ENCODE assay signal across 2 cellular contexts in the genomic region with DNA sequence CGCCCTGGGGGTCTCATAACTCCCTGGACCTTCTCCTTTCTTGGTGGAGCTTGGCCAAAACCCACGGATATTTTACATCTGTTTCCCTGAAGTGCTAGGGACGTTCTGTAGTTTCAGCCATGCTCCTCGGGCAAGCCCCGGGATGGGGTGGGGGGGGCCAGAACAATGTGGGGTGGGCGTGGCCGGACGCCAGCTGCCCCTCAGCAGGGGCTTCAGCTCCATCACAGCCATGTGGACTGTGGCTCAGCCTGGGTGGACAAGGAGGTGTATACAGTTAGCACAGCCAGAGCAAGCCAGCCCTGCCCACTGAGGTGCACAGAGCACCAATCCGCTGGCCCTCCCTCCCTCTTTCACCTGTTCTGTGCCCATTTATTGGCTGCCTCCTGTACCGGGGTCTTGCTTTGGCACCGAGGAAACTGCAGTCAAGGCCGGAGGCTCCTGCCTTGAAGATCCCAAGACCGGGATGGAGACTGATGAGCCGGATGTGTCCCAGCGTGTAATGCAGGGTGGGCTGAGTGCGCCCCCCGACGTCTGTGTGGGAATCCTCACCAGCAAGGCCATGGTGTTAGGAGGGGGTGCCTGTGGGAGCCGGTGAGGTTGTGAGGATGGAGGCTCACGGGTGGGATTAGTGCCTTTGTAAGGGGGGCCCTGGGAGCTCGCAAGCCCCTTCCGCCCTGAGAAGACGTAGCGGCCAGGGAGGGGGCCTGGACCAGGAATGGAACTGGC.
TF ChIP-seq lines count a peak whose summit lies in the region.

No MANE protein-coding gene starts in this region.

TF ChIP-seq in HCT116, 20 proteins besides CTCF, POLR2A, EP300 and RAD21:
- TF ChIP-seq SIN3A (IDR thresholded peaks at IDR 0.05; ENCODE audit: low read depth) (no peak), JUND (IDR thresholded peaks at IDR 0.05) (no peak), YY1 (IDR thresholded peaks at IDR 0.05; ENCODE audit: extremely low read depth, insufficient replicate concordance, low read depth, low read length) (no peak), CEBPB (IDR thresholded peaks at IDR 0.05; ENCODE audit: low read depth) (no peak), POLR2AphosphoS5 (IDR thresholded peaks at IDR 0.05; ENCODE audit: low read depth, low read length) (no peak), FOSL1 (IDR thresholded peaks at IDR 0.05; ENCODE audit: low read depth) (no peak), SRF (IDR thresholded peaks at IDR 0.05; ENCODE audit: low read depth) (no peak), SP1 (IDR thresholded peaks at IDR 0.05; ENCODE audit: low read depth) (no peak)
- TF ChIP-seq, protein P1, sequence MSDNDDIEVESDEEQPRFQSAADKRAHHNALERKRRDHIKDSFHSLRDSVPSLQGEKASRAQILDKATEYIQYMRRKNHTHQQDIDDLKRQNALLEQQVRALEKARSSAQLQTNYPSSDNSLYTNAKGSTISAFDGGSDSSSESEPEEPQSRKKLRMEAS (IDR thresholded peaks at IDR 0.05), result no peak
- TF ChIP-seq, protein P2, sequence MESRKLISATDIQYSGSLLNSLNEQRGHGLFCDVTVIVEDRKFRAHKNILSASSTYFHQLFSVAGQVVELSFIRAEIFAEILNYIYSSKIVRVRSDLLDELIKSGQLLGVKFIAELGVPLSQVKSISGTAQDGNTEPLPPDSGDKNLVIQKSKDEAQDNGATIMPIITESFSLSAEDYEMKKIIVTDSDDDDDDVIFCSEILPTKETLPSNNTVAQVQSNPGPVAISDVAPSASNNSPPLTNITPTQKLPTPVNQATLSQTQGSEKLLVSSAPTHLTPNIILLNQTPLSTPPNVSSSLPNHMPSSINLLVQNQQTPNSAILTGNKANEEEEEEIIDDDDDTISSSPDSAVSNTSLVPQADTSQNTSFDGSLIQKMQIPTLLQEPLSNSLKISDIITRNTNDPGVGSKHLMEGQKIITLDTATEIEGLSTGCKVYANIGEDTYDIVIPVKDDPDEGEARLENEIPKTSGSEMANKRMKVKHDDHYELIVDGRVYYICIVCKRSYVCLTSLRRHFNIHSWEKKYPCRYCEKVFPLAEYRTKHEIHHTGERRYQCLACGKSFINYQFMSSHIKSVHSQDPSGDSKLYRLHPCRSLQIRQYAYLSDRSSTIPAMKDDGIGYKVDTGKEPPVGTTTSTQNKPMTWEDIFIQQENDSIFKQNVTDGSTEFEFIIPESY (IDR thresholded peaks at IDR 0.05; ENCODE audit: extremely low read depth, insufficient replicate concordance, low read length), result no peak

TF ChIP-seq in HepG2, 621 proteins besides CTCF, POLR2A, EP300 and RAD21:
- TF ChIP-seq ATRX (CRISPR knock-in tag; IDR thresholded peaks at IDR 0.05; ENCODE audit: borderline replicate concordance) (no peak), HMG20B (CRISPR knock-in tag; conservative IDR thresholded peaks at IDR 0.05) (no peak), CREM (IDR thresholded peaks at IDR 0.05) (no peak), CREM (CRISPR knock-in tag; IDR thresholded peaks at IDR 0.05) (no peak), ZNF34 (CRISPR knock-in tag; IDR thresholded peaks at IDR 0.05; ENCODE audit: borderline replicate concordance) (no peak), RELA (CRISPR knock-in tag; IDR thresholded peaks at IDR 0.05) (no peak), STAG1 (CRISPR knock-in tag; IDR thresholded peaks at IDR 0.05) (peak; percentile 68), RBM22 (optimal IDR thresholded peaks at IDR 0.05; ENCODE audit: low read length) (no peak)
- TF ChIP-seq, protein P3, sequence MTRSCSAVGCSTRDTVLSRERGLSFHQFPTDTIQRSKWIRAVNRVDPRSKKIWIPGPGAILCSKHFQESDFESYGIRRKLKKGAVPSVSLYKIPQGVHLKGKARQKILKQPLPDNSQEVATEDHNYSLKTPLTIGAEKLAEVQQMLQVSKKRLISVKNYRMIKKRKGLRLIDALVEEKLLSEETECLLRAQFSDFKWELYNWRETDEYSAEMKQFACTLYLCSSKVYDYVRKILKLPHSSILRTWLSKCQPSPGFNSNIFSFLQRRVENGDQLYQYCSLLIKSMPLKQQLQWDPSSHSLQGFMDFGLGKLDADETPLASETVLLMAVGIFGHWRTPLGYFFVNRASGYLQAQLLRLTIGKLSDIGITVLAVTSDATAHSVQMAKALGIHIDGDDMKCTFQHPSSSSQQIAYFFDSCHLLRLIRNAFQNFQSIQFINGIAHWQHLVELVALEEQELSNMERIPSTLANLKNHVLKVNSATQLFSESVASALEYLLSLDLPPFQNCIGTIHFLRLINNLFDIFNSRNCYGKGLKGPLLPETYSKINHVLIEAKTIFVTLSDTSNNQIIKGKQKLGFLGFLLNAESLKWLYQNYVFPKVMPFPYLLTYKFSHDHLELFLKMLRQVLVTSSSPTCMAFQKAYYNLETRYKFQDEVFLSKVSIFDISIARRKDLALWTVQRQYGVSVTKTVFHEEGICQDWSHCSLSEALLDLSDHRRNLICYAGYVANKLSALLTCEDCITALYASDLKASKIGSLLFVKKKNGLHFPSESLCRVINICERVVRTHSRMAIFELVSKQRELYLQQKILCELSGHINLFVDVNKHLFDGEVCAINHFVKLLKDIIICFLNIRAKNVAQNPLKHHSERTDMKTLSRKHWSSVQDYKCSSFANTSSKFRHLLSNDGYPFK (CRISPR knock-in tag; IDR thresholded peaks at IDR 0.05; ENCODE audit: borderline replicate concordance), result 0 out of 2 replicates have a peak, but pooled peaks have one; percentile 28
- TF ChIP-seq, protein P4, sequence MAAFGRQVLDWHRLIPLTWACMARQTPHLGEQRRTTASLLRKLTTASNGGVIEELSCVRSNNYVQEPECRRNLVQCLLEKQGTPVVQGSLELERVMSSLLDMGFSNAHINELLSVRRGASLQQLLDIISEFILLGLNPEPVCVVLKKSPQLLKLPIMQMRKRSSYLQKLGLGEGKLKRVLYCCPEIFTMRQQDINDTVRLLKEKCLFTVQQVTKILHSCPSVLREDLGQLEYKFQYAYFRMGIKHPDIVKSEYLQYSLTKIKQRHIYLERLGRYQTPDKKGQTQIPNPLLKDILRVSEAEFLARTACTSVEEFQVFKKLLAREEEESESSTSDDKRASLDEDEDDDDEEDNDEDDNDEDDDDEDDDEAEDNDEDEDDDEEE (CRISPR knock-in tag; IDR thresholded peaks at IDR 0.05), result no peak
- TF ChIP-seq, protein P5, sequence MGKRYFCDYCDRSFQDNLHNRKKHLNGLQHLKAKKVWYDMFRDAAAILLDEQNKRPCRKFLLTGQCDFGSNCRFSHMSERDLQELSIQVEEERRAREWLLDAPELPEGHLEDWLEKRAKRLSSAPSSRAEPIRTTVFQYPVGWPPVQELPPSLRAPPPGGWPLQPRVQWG (CRISPR knock-in tag; IDR thresholded peaks at IDR 0.05; ENCODE audit: borderline replicate concordance, low read depth), result no peak
